8 cellular contexts compared by ENCODE assay signal in the genomic region with DNA sequence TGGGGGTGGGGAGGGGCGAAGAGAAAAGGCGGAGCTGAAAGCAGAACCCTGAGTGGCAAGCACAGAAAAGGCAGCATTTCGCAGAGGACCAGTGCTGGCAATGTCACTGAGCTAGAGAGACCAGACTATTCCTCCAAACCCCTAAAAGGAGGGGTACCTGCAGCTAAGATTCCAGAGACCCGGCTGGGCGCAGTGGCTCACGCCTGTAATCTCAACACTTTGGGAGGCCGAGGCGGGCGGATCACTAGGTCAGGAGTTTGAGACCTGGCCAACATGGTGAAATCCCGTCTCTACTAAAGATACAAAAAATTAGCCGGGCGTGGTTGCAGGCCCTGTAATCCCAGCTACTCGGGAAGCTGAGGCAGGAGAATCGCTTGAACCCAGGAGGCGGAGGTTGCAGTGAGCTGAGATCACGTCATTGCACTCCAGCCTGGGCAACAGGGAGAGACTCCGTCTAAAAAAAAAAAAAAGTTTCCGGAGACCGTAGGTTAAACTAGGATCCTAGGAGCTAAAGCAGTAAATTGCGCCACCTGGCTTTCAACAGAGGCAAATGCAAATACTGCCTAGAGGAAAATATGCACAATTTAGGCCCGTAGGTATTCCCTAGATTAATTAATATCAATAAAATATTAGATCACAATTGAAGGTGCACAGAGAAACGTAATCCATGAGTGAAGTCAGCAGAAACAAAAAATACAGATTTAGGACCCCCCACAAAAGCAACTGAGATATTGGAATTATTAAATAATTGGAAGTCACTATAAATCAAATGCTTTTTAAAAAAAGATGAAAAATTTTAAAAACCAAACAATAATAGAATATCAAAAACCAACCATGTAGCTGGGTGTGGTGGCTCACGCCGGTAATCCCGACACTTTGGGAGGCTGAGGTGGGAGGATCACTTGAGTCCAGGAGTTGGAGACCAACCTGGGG. TPM values are rescaled to one million over a fixed set of nuclear protein-coding genes. Genes with fewer than 3 reads are reported as not detected.
DNase-seq lines count a peak whose midpoint lies in the region; ATAC-seq and TF ChIP-seq lines count a peak whose summit lies in the region.

No MANE protein-coding gene starts in this region.

- H3K9me3 ChIP-seq in body of pancreas (no peaks in the 10 kb centered on the region), smooth muscle cell (replicated peaks; ENCODE audit: low read depth) (no peaks in the 10 kb centered on the region)

- CTCF ChIA-PET in GM10248 (lab: Yijun Ruan, JAX): interaction anchor here (0.6 to 10.7 kb wide), 58 partner anchors 9 to 454 kb away, joined by 3 to 138 read pairs (median 4); partner anchors contain the start of genes EIF2B4, KHK, MPV17 and PREB

- DNase-seq in A172 (ENCODE audit: low spot score) (peak; percentile 73), GM10248 (ENCODE audit: extremely low spot score) (peak; percentile 70), NCI-H1436 (lab: John Stamatoyannopoulos, UW) (peak; percentile 73), body of pancreas (peak; percentile 56 to 78 (median 70)), iPS-NIHi7 (ENCODE audit: extremely low spot score) (peak; percentile 63), smooth muscle cell (lab: John Stamatoyannopoulos, UW; ENCODE audit: unreplicated experiment) (no peak)

- H3K27me3 ChIP-seq in body of pancreas (peaks cover 0 to 19% of the 10 kb centered on the region in 2 donors), smooth muscle cell (ENCODE audit: low read depth) (peaks cover 41% of the 10 kb centered on the region)

- peak overlapping the region; percentile 59 for H2AFZ ChIP-seq in smooth muscle cell (ENCODE audit: low read depth)

- ATAC-seq in SK-N-SH treated with all-trans-retinoic acid at 6 μM for 48 hours (peak; percentile 59), body of pancreas (peak; percentile 88), HG03175 (IDR thresholded peaks at IDR 0.05; ENCODE audit: unreplicated experiment) (no peak)

- WGBS in body of pancreas, 2 donors: 14 to 16% methylated on average over 24 to 25 of the region's 25 CpGs
- 41% methylated on average over 25 of the region's 25 CpGs for WGBS in smooth muscle cell (ENCODE audit: low lambda C conversion rate)

- no peak overlapping the region for H3K9ac ChIP-seq in smooth muscle cell (ENCODE audit: low read depth)

- H3K4me2 ChIP-seq in smooth muscle cell: peak overlapping the region; percentile 75

- no peaks in the 10 kb centered on the region for H3F3A ChIP-seq in smooth muscle cell (ENCODE audit: low read depth)

- peak in 1 of 3 donors; percentile 18 for TF ChIP-seq POLR2A in body of pancreas (IDR thresholded peaks at IDR 0.05)

- H3K79me2 ChIP-seq in smooth muscle cell (ENCODE audit: low read depth): no peaks in the 10 kb centered on the region

- H3K36me3 ChIP-seq in body of pancreas (replicated peaks in 1 of 2; ENCODE audit: insufficient read depth in 1 of 2, low read depth in 2 of 2) (no peaks in the 10 kb centered on the region), smooth muscle cell (ENCODE audit: low read depth) (no peaks in the 10 kb centered on the region)

- POLR2A ChIA-PET in GM10248 (lab: Yijun Ruan, JAX): no interaction called here

- TF ChIP-seq CTCF in GM10248 (IDR thresholded peaks at IDR 0.05; ENCODE audit: control extremely low read depth, extremely low read depth, low read depth, missing control alignments): peak; percentile 77
- TF ChIP-seq CTCF in body of pancreas (IDR thresholded peaks at IDR 0.05): peak; percentile 42 to 96 (median 92)
- TF ChIP-seq CTCF in smooth muscle cell (IDR thresholded peaks at IDR 0.05; ENCODE audit: borderline replicate concordance, insufficient read depth, poor library complexity, severe bottlenecking): peak; percentile 83

- peaks cover 15% of the 10 kb centered on the region for H4K20me1 ChIP-seq in smooth muscle cell (ENCODE audit: low read depth)

- H3K27ac ChIP-seq in body of pancreas (peak overlapping the region in 1 of 4 donors; percentile 12), smooth muscle cell (ENCODE audit: low read depth) (no peak overlapping the region)

- H3K4me3 ChIP-seq in body of pancreas (no peak overlapping the region), smooth muscle cell (peak overlapping the region; percentile 21)

- intact Hi-C loops in body of pancreas (cut with DNase I): loop anchor here (10.0 kb wide), 1 partner anchor 209 kb away; no protein-coding TSS in a partner anchor

- peaks cover 28% of the 10 kb centered on the region for H3K4me1 ChIP-seq in body of pancreas
- peaks cover 6% of the 10 kb centered on the region for H3K4me1 ChIP-seq in smooth muscle cell (ENCODE audit: low read depth)

TF ChIP-seq in SK-N-SH treated with all-trans-retinoic acid at 6 μM for 48 hours, 23 proteins besides CTCF, POLR2A, EP300 and RAD21:
- no peak for TF ChIP-seq TOX (CRISPR knock-in tag; IDR thresholded peaks at IDR 0.05; ENCODE audit: borderline replicate concordance)
- TF ChIP-seq, protein P1, sequence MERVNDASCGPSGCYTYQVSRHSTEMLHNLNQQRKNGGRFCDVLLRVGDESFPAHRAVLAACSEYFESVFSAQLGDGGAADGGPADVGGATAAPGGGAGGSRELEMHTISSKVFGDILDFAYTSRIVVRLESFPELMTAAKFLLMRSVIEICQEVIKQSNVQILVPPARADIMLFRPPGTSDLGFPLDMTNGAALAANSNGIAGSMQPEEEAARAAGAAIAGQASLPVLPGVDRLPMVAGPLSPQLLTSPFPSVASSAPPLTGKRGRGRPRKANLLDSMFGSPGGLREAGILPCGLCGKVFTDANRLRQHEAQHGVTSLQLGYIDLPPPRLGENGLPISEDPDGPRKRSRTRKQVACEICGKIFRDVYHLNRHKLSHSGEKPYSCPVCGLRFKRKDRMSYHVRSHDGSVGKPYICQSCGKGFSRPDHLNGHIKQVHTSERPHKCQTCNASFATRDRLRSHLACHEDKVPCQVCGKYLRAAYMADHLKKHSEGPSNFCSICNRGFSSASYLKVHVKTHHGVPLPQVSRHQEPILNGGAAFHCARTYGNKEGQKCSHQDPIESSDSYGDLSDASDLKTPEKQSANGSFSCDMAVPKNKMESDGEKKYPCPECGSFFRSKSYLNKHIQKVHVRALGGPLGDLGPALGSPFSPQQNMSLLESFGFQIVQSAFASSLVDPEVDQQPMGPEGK (CRISPR knock-in tag; IDR thresholded peaks at IDR 0.05; ENCODE audit: borderline replicate concordance): no peak
- TF ChIP-seq ISL1 (CRISPR knock-in tag; IDR thresholded peaks at IDR 0.05): no peak

RNA-seq across cellular contexts. Expression of gene UCN, which starts 4.9 kb away (rescaled TPM):
- 4.1 and 5.0 TPM in 2 replicates for total RNA-seq in A172 (2014; rRNA removed; shearing (Covaris generic))
- 1 to 10 TPM in 1 of 2 donors, not detected in 1; 2.9 TPM for total RNA-seq in body of pancreas
- 0.36 and 0.54 TPM in 2 replicates for total RNA-seq in smooth muscle cell
- polyA plus RNA-seq in smooth muscle cell: 2.7 and 3.6 TPM in 2 replicates

RNA-seq across cellular contexts. Expression of gene MPV17, which starts 19.5 kb away (rescaled TPM):
- 91.0 and 108 TPM in 2 replicates for total RNA-seq in A172 (2014; rRNA removed; shearing (Covaris generic))
- 10 to 100 TPM; 56.7 to 64.3 TPM for total RNA-seq in body of pancreas
- total RNA-seq in smooth muscle cell: 87.1 and 114 TPM in 2 replicates
- 117 and 128 TPM in 2 replicates for polyA plus RNA-seq in smooth muscle cell

RNA-seq across cellular contexts. Expression of gene TRIM54, which starts 21.1 kb away (rescaled TPM):
- 0.96 and 0.98 TPM in 2 replicates for total RNA-seq in A172 (2014; rRNA removed; shearing (Covaris generic))
- under 1 TPM in 1 of 2 donors, not detected in 1; 0.26 TPM for total RNA-seq in body of pancreas
- total RNA-seq in smooth muscle cell: 0.22 TPM in 1 of 2 replicates, not detected in the other
- polyA plus RNA-seq in smooth muscle cell: 0.80 TPM in 1 of 2 replicates, not detected in the other

RNA-seq across cellular contexts. Expression of gene DNAJC5G, which starts 28.1 kb away (rescaled TPM):
- total RNA-seq in A172 (2014; rRNA removed; shearing (Covaris generic)): not detected in 2 replicates
- 1 to 10 TPM in 1 of 2 donors, not detected in 1; 1.3 TPM for total RNA-seq in body of pancreas
- not detected in 2 replicates for total RNA-seq in smooth muscle cell
- not detected in 2 replicates for polyA plus RNA-seq in smooth muscle cell

RNA-seq across cellular contexts. Expression of gene SLC30A3, which starts 40.5 kb away (rescaled TPM):
- total RNA-seq in A172 (2014; rRNA removed; shearing (Covaris generic)): 3.2 and 6.5 TPM in 2 replicates
- not detected for total RNA-seq in body of pancreas
- not detected in 2 replicates for total RNA-seq in smooth muscle cell
- polyA plus RNA-seq in smooth muscle cell: 0.17 TPM in 1 of 2 replicates, not detected in the other
